In the genomic region with DNA sequence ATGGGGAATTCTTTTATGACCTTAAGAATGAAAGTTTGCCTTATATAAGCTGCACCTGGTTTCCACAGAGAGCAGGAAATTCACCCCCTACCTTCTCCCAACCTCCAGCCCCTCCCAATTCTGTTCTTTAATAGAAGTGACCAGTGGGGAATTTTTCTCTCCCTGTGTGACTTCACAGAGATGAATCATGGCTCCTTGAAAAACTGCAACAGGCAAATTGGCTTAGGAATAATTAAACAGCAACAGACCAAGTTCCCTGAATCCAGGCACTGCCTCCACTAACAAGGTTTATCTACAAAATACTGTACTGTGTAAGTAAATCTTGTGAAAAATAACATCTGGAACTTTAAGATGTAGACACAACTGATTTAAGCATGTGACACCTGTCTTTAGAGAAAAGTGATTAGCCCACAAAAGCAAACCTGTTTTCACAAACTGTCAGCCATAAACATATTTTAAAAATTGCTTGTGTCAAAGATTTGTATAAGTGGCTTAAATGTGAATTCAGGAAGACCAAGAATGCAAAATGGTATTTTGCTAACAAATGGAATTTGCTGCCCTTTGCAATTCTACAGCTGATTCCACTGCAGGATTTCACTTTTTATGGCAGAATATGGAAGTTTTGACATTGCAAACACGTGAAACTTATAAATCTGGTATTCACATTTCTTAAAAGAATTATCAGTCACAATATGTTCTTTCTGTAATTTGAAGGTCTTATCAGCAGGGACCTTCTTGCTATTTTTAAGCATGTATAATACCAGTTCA, we compare ENCODE assay signal across 18 cellular contexts. TPM values are rescaled to one million over a fixed set of nuclear protein-coding genes. Genes with fewer than 3 reads are reported as not detected.
A peak's percentile ranks its signal among the peaks of the same experiment; 100 is the strongest.
DNase-seq lines count a peak whose midpoint lies in the region; ATAC-seq, FAIRE-seq and TF ChIP-seq lines count a peak whose summit lies in the region.
"Had no signal": no experiment of that assay in that cellular context is flagged by ENCODE, and none has a peak within 500 bp of the region (broad histone marks: within the 10 kb centered on the region; RNA-seq: fewer than 3 reads in every experiment).

No MANE protein-coding gene starts in this region.

- H3K27me3 ChIP-seq in mammary epithelial cell (ENCODE audit: insufficient read depth, low read length) (no peaks in the 10 kb centered on the region), left lung (no peaks in the 10 kb centered on the region)
- H3K27me3 ChIP-seq: neutrophil had no signal

- no peak overlapping the region for H3K9ac ChIP-seq in mammary epithelial cell (ENCODE audit: insufficient read depth, low read length)

- no peak for TF ChIP-seq RAD21 in A549 (conservative IDR thresholded peaks at IDR 0.05 in 1 of 2, IDR thresholded peaks at IDR 0.05 in 1 of 2)

- POLR2A ChIA-PET in A549 (lab: Yijun Ruan, JAX), result no interaction called here

- H3K9me3 ChIP-seq in A549 (no peaks in the 10 kb centered on the region), mammary epithelial cell (replicated peaks; ENCODE audit: insufficient read depth, low read length) (no peaks in the 10 kb centered on the region), left lung (no peaks in the 10 kb centered on the region)
- H3K9me3 ChIP-seq: neutrophil had no signal

- no peak for TF ChIP-seq CTCF in A549 (IDR thresholded peaks at IDR 0.05)
- TF ChIP-seq CTCF in mammary epithelial cell (conservative IDR thresholded peaks at IDR 0.05 in 1 of 2, IDR thresholded peaks at IDR 0.05 in 1 of 2; ENCODE audit: extremely low read depth in 1 of 2, insufficient read depth in 1 of 2, low read depth in 1 of 2, low read length in 2 of 2), result no peak
- no peak for TF ChIP-seq CTCF in left lung (IDR thresholded peaks at IDR 0.05)

- no peak for TF ChIP-seq POLR2A in A549 (IDR thresholded peaks at IDR 0.05; ENCODE audit: low read length)

- H3K27ac ChIP-seq in A549 (peak overlapping the region in 1 of 2 experiments; percentile 59; a peak in 1 of 6 replicates), mammary epithelial cell (ENCODE audit: insufficient read depth, low read depth, low read length) (no peak overlapping the region), left lung (peak overlapping the region; percentile 46 to 54)
- H3K27ac ChIP-seq: neutrophil had no signal

- no peak for ATAC-seq in A549
- ATAC-seq in left lung, result peak; percentile 65
- ATAC-seq in HG02970 (IDR thresholded peaks at IDR 0.05; ENCODE audit: low FRiP score, unreplicated experiment), result no peak
- ATAC-seq: GM23338, left lobe of liver had no signal

- peak in 1 of 2 experiments; percentile 5 for DNase-seq in A549 (ENCODE audit: low read depth in 1 of 2, low spot score in 1 of 2)
- DNase-seq in M059J (ENCODE audit: low read depth), result peak; percentile 73
- DNase-seq in mammary epithelial cell, result peak; percentile 83
- DNase-seq in left lung, result no peak
- DNase-seq in NCI-H2107 treated with DMSO at 0.1 percent for 48 hours (lab: John Stamatoyannopoulos, UW; ENCODE audit: unreplicated experiment), result no peak
- DNase-seq in globus pallidus (ENCODE audit: low spot score), result no peak
- DNase-seq in HT-29 (ENCODE audit: low spot score), result no peak
- DNase-seq: activated naive CD4-positive, alpha-beta T cell treated with Interleukin-2 at 50 U/mL for 16 hours; DMS79; NCI-H1092 treated with DMSO at 0.1 percent for 48 hours; NCI-H510A treated with DMSO at 0.1 percent for 48 hours; SHP77 had no signal

- H3K4me2 ChIP-seq in A549 (peak overlapping the region; percentile 51), mammary epithelial cell (ENCODE audit: insufficient read depth, low read depth, low read length) (no peak overlapping the region)
- H3K4me2 ChIP-seq: GM23338 had no signal

- no peak for FAIRE-seq in A549 (lab: Jason Lieb, UNC)
- FAIRE-seq: colon, frontal cortex had no signal

- TF ChIP-seq EP300 in A549 (IDR thresholded peaks at IDR 0.05), result no peak

- no peaks in the 10 kb centered on the region for H3K79me2 ChIP-seq in mammary epithelial cell (ENCODE audit: insufficient read depth, low read length)

- 18% methylated on average over 1 of the region's 1 CpG for WGBS in A549 (ENCODE audit: missing lambda C conversion rate)
- WGBS in mammary epithelial cell (ENCODE audit: low coverage, missing lambda C conversion rate), result 31% methylated on average over 1 of the region's 1 CpG

- no peak overlapping the region for H2AFZ ChIP-seq in mammary epithelial cell (ENCODE audit: low read depth, low read length)
- H2AFZ ChIP-seq: GM23338 had no signal

- dilution Hi-C loops in mammary epithelial cell (cut with HindIII; ENCODE audit: low sequenced_read_pairs), result no loop called here

- H3K36me3 ChIP-seq in mammary epithelial cell (ENCODE audit: insufficient read depth, low read length) (no peaks in the 10 kb centered on the region), left lung (no peaks in the 10 kb centered on the region)
- H3K36me3 ChIP-seq: neutrophil had no signal

- H4K20me1 ChIP-seq in mammary epithelial cell (ENCODE audit: insufficient read depth, low read length), result no peaks in the 10 kb centered on the region

- in situ Hi-C loops in mammary epithelial cell (cut with MboI; ENCODE audit: low sequenced_read_pairs in 2 of 2), result no loop called here

- CTCF ChIA-PET in A549 (lab: Yijun Ruan, JAX) (interaction anchor here (1.2 to 1.3 kb wide), 2 partner anchors 23 to 25 kb away, joined by 3 read pairs; no protein-coding TSS in a partner anchor), mammary epithelial cell (lab: Charles Lee; ENCODE audit: low non-redundant PET) (interaction anchor here (0.7 kb wide), 1 partner anchor 164 kb away, joined by 4 read pairs; no protein-coding TSS in a partner anchor)

- BruUV-seq in mammary epithelial cell (replicated peaks; lab: Mats Ljungman, UMichigan), result no TSS peak

- H3K4me1 ChIP-seq in A549 (peaks cover 39% of the 10 kb centered on the region), mammary epithelial cell (ENCODE audit: insufficient read depth, low read length) (peaks cover 21% of the 10 kb centered on the region), left lung (peaks cover 24 to 39% of the 10 kb centered on the region in 2 donors)

- intact Hi-C loops in mammary epithelial cell (cut with micrococcal nuclease), result no loop called here
- intact Hi-C loops in left lung (cut with DNase I), result no loop called here

- H3K4me3 ChIP-seq in A549 (no peak overlapping the region), mammary epithelial cell (replicated peaks in 1 of 3; ENCODE audit: insufficient read depth in 1 of 3, low read depth in 2 of 3, low read length in 3 of 3) (no peak overlapping the region), left lung (no peak overlapping the region)
- H3K4me3 ChIP-seq: GM23338 had no signal

TF ChIP-seq in A549, 52 proteins besides CTCF, POLR2A, EP300 and RAD21:
- TF ChIP-seq MAFK (IDR thresholded peaks at IDR 0.05; ENCODE audit: partially characterized antibody) (peak; percentile 37), RARB (CRISPR knock-in tag; IDR thresholded peaks at IDR 0.05) (no peak)
TF ChIP-seq in A549: peak in this region for 1.

RNA-seq across cellular contexts. Expression of gene ALG14, which starts 54.0 kb away (rescaled TPM):
- 5.0 and 5.3 TPM in 2 replicates for polyA plus RNA-seq in A549 (2011; rRNA removed)
- polyA plus RNA-seq in A549 (2012; cell fraction: cytosol; rRNA removed), result 4.5 and 5.1 TPM in 2 replicates
- polyA plus RNA-seq in A549 (2012; cell fraction: nucleus; rRNA removed), result 0.78 and 1.2 TPM in 2 replicates
- 5.4 to 7.1 TPM (median 5.7 TPM) in 3 replicates for polyA plus RNA-seq in A549 (2017; fragmentation: RNase III; extraction: RNeasy Plus Mini Kit Qiagen cat#74134 plus additional on column Dnase treatment)
- polyA minus RNA-seq in A549 (2011; rRNA and poly(A)+ RNA removed), result 7.3 and 12.6 TPM in 2 replicates
- total RNA-seq in M059J (2014; rRNA removed; shearing (Covaris generic)), result 1.9 and 2.1 TPM in 2 replicates
- 1 to 10 TPM; 1.2 to 6.5 TPM for total RNA-seq in mammary epithelial cell
- polyA plus RNA-seq in mammary epithelial cell, result 2.0 TPM
- polyA minus RNA-seq in mammary epithelial cell, result 0.31 TPM
- 1 to 10 TPM; 5.1 to 7.9 TPM for total RNA-seq in left lung
- 1.0 and 2.0 TPM in 2 replicates for total RNA-seq in HT-29 (2014; rRNA removed; shearing (Covaris generic))

Comparison
In these comparisons a context has a peak if more than half of its experiments do, and no peak if none do; other contexts are left out.
1. DNase-seq: peak in M059J (single experiment) and mammary epithelial cell (single experiment); none in left lung (0 of 2), NCI-H2107 treated with DMSO at 0.1 percent for 48 hours (single experiment), globus pallidus (single experiment) and HT-29 (single experiment).